In genomic region chr18:32804126-32804888, GRCh38 we compare ENCODE assay signal across 1 cellular context.
TF ChIP-seq lines count a peak whose summit lies in the region.

No MANE protein-coding gene starts in this region.

TF ChIP-seq in GM12878, 131 proteins besides CTCF, POLR2A, EP300 and RAD21 (continued from another document):
- TF ChIP-seq SKIL (IDR thresholded peaks at IDR 0.05; ENCODE audit: low read depth, poor library complexity, severe bottlenecking) (no peak), NR2C2 (IDR thresholded peaks at IDR 0.05; ENCODE audit: borderline replicate concordance, control insufficient read depth, insufficient read length, low read depth) (no peak)
TF ChIP-seq in GM12878: peak in this region for 0.
